8 cellular contexts compared by ENCODE assay signal in genomic region chr6:28080631-28081485, GRCh38.
DNase-seq lines count a peak whose midpoint lies in the region; ATAC-seq lines count a peak whose summit lies in the region.

No MANE protein-coding gene starts in this region.

- peak overlapping the region; percentile 74 for H3K27ac ChIP-seq in BLaER1

- no peaks in the 10 kb centered on the region for H3K9me3 ChIP-seq in BLaER1

- DNase-seq in NCI-H526 (lab: John Stamatoyannopoulos, UW) (peak; percentile 95 to 96), dedifferentiated amniotic fluid mesenchymal stem cell (ENCODE audit: extremely low spot score) (peak; percentile 96), left kidney (ENCODE audit: low read depth, low spot score) (peak; percentile 99)
- DNase-seq in activated CD4-positive, alpha-beta T cell treated with anti-CD3 and anti-CD28 coated beads, Interleukin-2, amount 50 U/mL, for 1 hour, result peak; percentile 93
- peak; percentile 83 to 86 for DNase-seq in stimulated activated CD4-positive, alpha-beta T cell treated with anti-CD3 and anti-CD28 coated beads, Interleukin-1b, Interleukin-23, amount 100 ng/mL, for 4 hours (ENCODE audit: low read depth in 2 of 2)

- H3K4me2 ChIP-seq in BLaER1, result peak overlapping the region; percentile 84

- H3K36me3 ChIP-seq in BLaER1, result peaks cover 5% of the 10 kb centered on the region

- H3K4me1 ChIP-seq in BLaER1, result peaks cover 17% of the 10 kb centered on the region

- H3K27me3 ChIP-seq in BLaER1, result no peaks in the 10 kb centered on the region

- peak overlapping the region; percentile 72 for H3K4me3 ChIP-seq in BLaER1

- H4K20me1 ChIP-seq in BLaER1, result no peaks in the 10 kb centered on the region

- ATAC-seq in GM19351 (IDR thresholded peaks at IDR 0.05; ENCODE audit: unreplicated experiment), result peak; percentile 79
- peak; percentile 58 for ATAC-seq in HG03520 (IDR thresholded peaks at IDR 0.05; ENCODE audit: unreplicated experiment)

- H3K9ac ChIP-seq in BLaER1, result peak overlapping the region; percentile 79

Comparison
In these comparisons a context has a peak if more than half of its experiments do, and no peak if none do; other contexts are left out.
1. Peak in every context shown above with its lines: DNase-seq, ATAC-seq, H3K4me3 ChIP-seq and H3K27ac ChIP-seq.